In the genomic region with DNA sequence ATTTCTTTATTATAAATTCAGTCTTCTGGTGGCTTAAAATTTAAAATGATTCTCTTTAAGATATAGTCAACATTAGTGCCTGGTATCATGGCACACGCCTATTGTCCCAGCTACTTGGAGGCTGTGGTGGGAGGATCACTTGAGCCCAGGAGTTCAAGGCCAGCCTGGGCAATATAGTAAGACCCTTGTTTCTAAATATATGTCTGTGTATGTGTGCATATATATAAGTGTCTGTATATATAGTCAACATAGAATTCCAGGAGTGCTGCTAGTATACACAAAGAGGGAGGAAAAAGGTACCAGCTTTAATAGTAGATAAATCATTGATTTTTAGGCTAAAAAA, we compare ENCODE assay signal across 1 cellular context.
TF ChIP-seq lines count a peak whose summit lies in the region.

No MANE protein-coding gene starts in this region.

TF ChIP-seq in HepG2, 621 proteins besides CTCF, POLR2A, EP300 and RAD21:
- TF ChIP-seq ISL2 (CRISPR knock-in tag; IDR thresholded peaks at IDR 0.05) (no peak), ZNF121 (CRISPR knock-in tag; IDR thresholded peaks at IDR 0.05) (peak; percentile 95), MAZ (IDR thresholded peaks at IDR 0.05; ENCODE audit: borderline replicate concordance, low read depth, low read length) (no peak), MAZ (CRISPR knock-in tag; IDR thresholded peaks at IDR 0.05; ENCODE audit: low read depth) (no peak), NCOA2 (CRISPR knock-in tag; IDR thresholded peaks at IDR 0.05) (no peak)
- TF ChIP-seq, protein P1, sequence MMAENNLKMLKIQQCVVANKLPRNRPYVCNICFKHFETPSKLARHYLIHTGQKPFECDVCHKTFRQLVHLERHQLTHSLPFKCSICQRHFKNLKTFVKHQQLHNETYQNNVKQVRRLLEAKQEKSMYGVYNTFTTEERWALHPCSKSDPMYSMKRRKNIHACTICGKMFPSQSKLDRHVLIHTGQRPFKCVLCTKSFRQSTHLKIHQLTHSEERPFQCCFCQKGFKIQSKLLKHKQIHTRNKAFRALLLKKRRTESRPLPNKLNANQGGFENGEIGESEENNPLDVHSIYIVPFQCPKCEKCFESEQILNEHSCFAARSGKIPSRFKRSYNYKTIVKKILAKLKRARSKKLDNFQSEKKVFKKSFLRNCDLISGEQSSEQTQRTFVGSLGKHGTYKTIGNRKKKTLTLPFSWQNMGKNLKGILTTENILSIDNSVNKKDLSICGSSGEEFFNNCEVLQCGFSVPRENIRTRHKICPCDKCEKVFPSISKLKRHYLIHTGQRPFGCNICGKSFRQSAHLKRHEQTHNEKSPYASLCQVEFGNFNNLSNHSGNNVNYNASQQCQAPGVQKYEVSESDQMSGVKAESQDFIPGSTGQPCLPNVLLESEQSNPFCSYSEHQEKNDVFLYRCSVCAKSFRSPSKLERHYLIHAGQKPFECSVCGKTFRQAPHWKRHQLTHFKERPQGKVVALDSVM (CRISPR knock-in tag; IDR thresholded peaks at IDR 0.05) = peak; percentile 87
